In the genomic region with DNA sequence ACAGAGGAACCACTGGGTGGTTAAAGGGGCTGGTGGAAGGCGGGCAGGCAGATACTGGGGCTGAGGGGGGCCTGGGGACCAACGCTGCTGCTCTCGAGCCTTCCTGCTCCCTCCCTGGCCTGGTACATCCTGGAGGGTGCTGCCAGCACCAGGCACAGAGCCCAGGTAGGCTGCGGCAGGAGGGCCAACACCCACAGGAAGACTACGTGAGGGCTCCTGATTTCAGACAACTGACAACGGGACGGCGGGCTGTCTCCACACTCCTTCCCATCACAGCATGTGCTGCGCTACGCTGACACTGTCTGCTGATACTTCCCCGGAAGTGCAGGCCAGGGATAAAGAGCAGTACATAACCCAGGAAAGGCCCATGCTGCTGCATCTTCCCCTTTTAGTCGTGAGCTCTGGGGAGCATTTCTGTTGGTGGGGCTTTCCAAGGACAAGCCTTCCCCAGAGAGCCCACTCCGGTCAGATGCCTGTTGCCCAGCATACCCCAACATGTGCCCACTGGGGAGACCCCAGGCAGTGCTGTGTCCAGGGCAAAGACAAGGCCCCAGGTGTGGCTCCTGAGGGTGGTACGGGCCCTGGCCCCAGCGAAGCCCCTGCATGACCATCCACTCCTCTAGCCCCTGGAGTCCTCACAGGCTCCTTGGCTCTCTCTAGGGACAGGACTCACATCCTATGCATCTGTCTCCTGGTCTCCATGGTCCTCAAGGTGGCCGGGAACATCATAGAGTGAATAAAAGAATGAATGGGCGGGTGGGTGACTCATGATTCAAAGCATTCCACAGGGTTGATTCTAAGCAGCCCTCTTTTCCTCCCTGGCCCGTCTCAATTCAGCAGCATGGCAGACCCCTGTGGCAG, we compare ENCODE assay signal across 14 cellular contexts. TPM values are rescaled to one million over a fixed set of nuclear protein-coding genes. Genes with fewer than 3 reads are reported as not detected.
A peak's percentile ranks its signal among the peaks of the same experiment; 100 is the strongest.
DNase-seq lines count a peak whose midpoint lies in the region; ATAC-seq, FAIRE-seq and TF ChIP-seq lines count a peak whose summit lies in the region.
"Had no signal": no experiment of that assay in that cellular context is flagged by ENCODE, and none has a peak within 500 bp of the region (broad histone marks: within the 10 kb centered on the region; RNA-seq: fewer than 3 reads in every experiment).

No MANE protein-coding gene starts in this region.

- no CpG with 5 or more reads among the region's 18 CpGs for WGBS in trophoblast cell (ENCODE audit: extremely low coverage, insufficient coverage, insufficient read length)

- no peak overlapping the region for H4K91ac ChIP-seq in trophoblast cell (ENCODE audit: low read depth, low read length)

- intact Hi-C loops in endothelial cell of umbilical vein (cut with micrococcal nuclease), result no loop called here

- no peaks in the 10 kb centered on the region for H3K9me1 ChIP-seq in endothelial cell of umbilical vein (replicated peaks; ENCODE audit: control insufficient read depth, extremely low read depth, insufficient read depth, low read length)

- peak; percentile 72 for FAIRE-seq in endothelial cell of umbilical vein (lab: Jason Lieb, UNC)

- no peak for TF ChIP-seq POLR2A in endothelial cell of umbilical vein (IDR thresholded peaks at IDR 0.05; ENCODE audit: low read depth, low read length)

- H3K79me1 ChIP-seq in trophoblast cell (ENCODE audit: low read length), result no peaks in the 10 kb centered on the region

- no peak overlapping the region for H4K8ac ChIP-seq in trophoblast cell (ENCODE audit: low read depth, low read length)

- H3K4me1 ChIP-seq in endothelial cell of umbilical vein (ENCODE audit: control insufficient read depth, extremely low read depth, insufficient read depth, low read length) (peaks cover 8% of the 10 kb centered on the region), trophoblast cell (ENCODE audit: control insufficient read depth in 1 of 2, insufficient read depth in 2 of 2, low read length in 2 of 2) (peaks cover 2 to 11% of the 10 kb centered on the region in 2 experiments)

- H2BK120ac ChIP-seq in trophoblast cell (ENCODE audit: insufficient read depth, low read length, poor library complexity), result no peak overlapping the region

- H2AK5ac ChIP-seq in trophoblast cell (ENCODE audit: low read length), result no peak overlapping the region

- H3K4me2 ChIP-seq in endothelial cell of umbilical vein (ENCODE audit: insufficient read depth, low read length) (no peak overlapping the region), trophoblast cell (ENCODE audit: low read length) (no peak overlapping the region)

- H3K79me2 ChIP-seq in endothelial cell of umbilical vein (ENCODE audit: control insufficient read depth, insufficient read depth, low read length), result no peaks in the 10 kb centered on the region
- peaks cover 1% of the 10 kb centered on the region for H3K79me2 ChIP-seq in trophoblast cell (ENCODE audit: control insufficient read depth, insufficient read depth, low read length, poor library complexity)

- POLR2A ChIA-PET in RWPE1 (lab: Yijun Ruan, JAX; ENCODE audit: low non-redundant PET) (no interaction called here), endothelial cell of umbilical vein (lab: Charles Lee) (no interaction called here), HEK293T (lab: Yijun Ruan, JAX) (interaction anchor here (0.7 kb wide), 1 partner anchor 154 kb away, joined by 3 read pairs; no protein-coding TSS in a partner anchor)

- H2AFZ ChIP-seq in endothelial cell of umbilical vein (ENCODE audit: low read depth, low read length), result no peak overlapping the region
- no peak overlapping the region for H2AFZ ChIP-seq in trophoblast cell (ENCODE audit: insufficient read depth, low read length, poor library complexity)

- H2BK12ac ChIP-seq in trophoblast cell (ENCODE audit: low read length), result no peak overlapping the region

- H2BK5ac ChIP-seq in trophoblast cell (ENCODE audit: low read depth, low read length, poor library complexity), result no peak overlapping the region

- H4K12ac ChIP-seq in trophoblast cell (ENCODE audit: low read depth, low read length), result no peak overlapping the region

- dilution Hi-C loops in endothelial cell of umbilical vein (cut with MboI; ENCODE audit: extremely low pct_ligation_motif_present, low sequenced_read_pairs), result loop anchor here (25.0 kb wide), 1 partner anchor 176 kb away; no protein-coding TSS in a partner anchor

- TF ChIP-seq CTCF in RWPE1 (conservative IDR thresholded peaks at IDR 0.05; ENCODE audit: low read depth) (no peak), endothelial cell of umbilical vein (IDR thresholded peaks at IDR 0.05; ENCODE audit: extremely low read depth in 1 of 2, insufficient read depth in 1 of 2, low read depth in 1 of 2, low read length in 2 of 2) (no peak), GM10266 (IDR thresholded peaks at IDR 0.05; ENCODE audit: control insufficient read depth, insufficient read depth, low read depth, missing control alignments) (no peak)

- no TSS peak for BruUV-seq in endothelial cell of umbilical vein (replicated peaks; lab: Mats Ljungman, UMichigan)

- no peak overlapping the region for H3K14ac ChIP-seq in trophoblast cell (ENCODE audit: low read length)

- H3K36me3 ChIP-seq in endothelial cell of umbilical vein (ENCODE audit: control insufficient read depth in 2 of 2, extremely low read depth in 1 of 2, insufficient read depth in 2 of 2, low read length in 2 of 2) (peaks cover 0 to 2% of the 10 kb centered on the region in 2 experiments), trophoblast cell (ENCODE audit: control insufficient read depth in 1 of 2, insufficient read depth in 2 of 2, low read length in 2 of 2) (peaks cover 2 to 6% of the 10 kb centered on the region in 2 experiments)

- H3K18ac ChIP-seq in trophoblast cell (ENCODE audit: low read length), result no peak overlapping the region

- H3K4me3 ChIP-seq in endothelial cell of umbilical vein (replicated peaks in 1 of 3; ENCODE audit: insufficient read depth in 1 of 3, low read depth in 1 of 3, low read length in 3 of 3) (no peak overlapping the region), trophoblast cell (ENCODE audit: low read depth, low read length) (peak overlapping the region; percentile 7)
- H3K4me3 ChIP-seq: heart right ventricle had no signal

- no peak for ATAC-seq in HG03520 (IDR thresholded peaks at IDR 0.05; ENCODE audit: unreplicated experiment)
- ATAC-seq: stimulated activated naive CD8-positive, alpha-beta T cell treated with anti-CD3 and anti-CD28 coated beads, Interleukin-15, amount 100 ng/mL, for 72 hours had no signal

- peak overlapping the region; percentile 49 for H3K27ac ChIP-seq in RWPE1
- H3K27ac ChIP-seq in endothelial cell of umbilical vein (ENCODE audit: insufficient read depth, low read depth, low read length), result no peak overlapping the region
- H3K27ac ChIP-seq in trophoblast cell (ENCODE audit: low read depth, low read length), result no peak overlapping the region

- no peak overlapping the region for H3K4ac ChIP-seq in trophoblast cell (ENCODE audit: low read depth, low read length)

- peak; percentile 71 for DNase-seq in GM03348 (ENCODE audit: low spot score)
- DNase-seq in RWPE1 (ENCODE audit: low spot score), result peak; percentile 77
- no peak for DNase-seq in endothelial cell of umbilical vein (ENCODE audit: low read depth, low spot score)
- DNase-seq in trophoblast cell, result no peak
- DNase-seq in LoVo (ENCODE audit: low spot score), result no peak
- DNase-seq in HEK293T (ENCODE audit: extremely low spot score), result no peak
- DNase-seq in GM10266 (ENCODE audit: extremely low spot score), result no peak
- DNase-seq: activated CD4-positive, alpha-beta memory T cell treated with anti-CD3 and anti-CD28 coated beads for 36 hours; activated gamma-delta T cell treated with Interleukin-2 at 50 U/mL for 16 hours; heart right ventricle; stimulated activated CD4-positive, alpha-beta T cell treated with anti-CD3 and anti-CD28 coated beads, Interleukin-2, amount 100 ng/mL, for 48 hours; stimulated activated naive CD8-positive, alpha-beta T cell treated with anti-CD3 and anti-CD28 coated beads, Interleukin-15, amount 100 ng/mL, for 72 hours had no signal

- no peaks in the 10 kb centered on the region for H3K27me3 ChIP-seq in endothelial cell of umbilical vein (ENCODE audit: control insufficient read depth in 2 of 2, insufficient read depth in 2 of 2, low read length in 2 of 2)
- H3K27me3 ChIP-seq in trophoblast cell (ENCODE audit: insufficient read depth, low read length), result no peaks in the 10 kb centered on the region
- H3K27me3 ChIP-seq: heart right ventricle had no signal

- H3K9me3 ChIP-seq in endothelial cell of umbilical vein (replicated peaks; ENCODE audit: control insufficient read depth, insufficient read depth, low read length), result no peaks in the 10 kb centered on the region
- peaks cover 7% of the 10 kb centered on the region for H3K9me3 ChIP-seq in trophoblast cell (ENCODE audit: insufficient read depth, low read depth, low read length)
- H3K9me3 ChIP-seq: heart right ventricle had no signal

- no peaks in the 10 kb centered on the region for H4K20me1 ChIP-seq in endothelial cell of umbilical vein (replicated peaks; ENCODE audit: control insufficient read depth, extremely low read depth, insufficient read depth, low read length)

- H3K23ac ChIP-seq in trophoblast cell (ENCODE audit: low read length), result no peak overlapping the region

- no peak overlapping the region for H3K9ac ChIP-seq in endothelial cell of umbilical vein (replicated peaks; ENCODE audit: extremely low read depth, insufficient read depth, low read length)
- no peak overlapping the region for H3K9ac ChIP-seq in trophoblast cell (ENCODE audit: low read length)

- CTCF ChIA-PET in RWPE1 (lab: Yijun Ruan, JAX), result no interaction called here
- CTCF ChIA-PET in endothelial cell of umbilical vein (lab: Charles Lee), result interaction anchor here (1.0 to 1.8 kb wide), 3 partner anchors 9 to 154 kb away, joined by 5 to 6 read pairs (median 6); no protein-coding TSS in a partner anchor
- CTCF ChIA-PET in HEK293T (lab: Yijun Ruan, JAX), result no interaction called here

RNA-seq across cellular contexts. Expression of a gene that starts 38.0 kb away (rescaled TPM):
- not detected in 2 replicates for total RNA-seq in endothelial cell of umbilical vein
- polyA plus RNA-seq in endothelial cell of umbilical vein, result not detected in 2 replicates
- polyA plus RNA-seq in endothelial cell of umbilical vein (2011; cell fraction: cytosol; rRNA removed), result not detected in 2 replicates
- not detected in 2 replicates for polyA plus RNA-seq in endothelial cell of umbilical vein (2011; cell fraction: nucleus; rRNA removed)
- polyA plus RNA-seq in endothelial cell of umbilical vein (2012), result not detected in 2 replicates
- not detected in 2 replicates for polyA minus RNA-seq in endothelial cell of umbilical vein
- not detected for polyA minus RNA-seq in endothelial cell of umbilical vein (2011; cell fraction: cytosol; rRNA and poly(A)+ RNA removed)
- polyA minus RNA-seq in endothelial cell of umbilical vein (2011; cell fraction: nucleus; rRNA and poly(A)+ RNA removed), result not detected in 2 replicates
- polyA plus RNA-seq in trophoblast cell (2013), result 0.19 TPM in 2 replicates
- total RNA-seq: activated CD4-positive, alpha-beta memory T cell treated with anti-CD3 and anti-CD28 coated beads for 36 hours; heart right ventricle; T-helper 1 cell treated with Interleukin-12 subunit alpha and Interleukin-12 subunit beta and Interleukin-4 antibody, amounts not matched to agents 30 ng/mL and 1 ng/mL, for 36 hours had no signal

Comparison
In these comparisons a context has a peak if more than half of its experiments do, and no peak if none do; other contexts are left out.
1. DNase-seq: peak in GM03348 (single experiment) and RWPE1 (single experiment); none in endothelial cell of umbilical vein (single experiment), trophoblast cell (0 of 2), LoVo (single experiment), HEK293T (single experiment) and GM10266 (single experiment).